ENCODE assay signal across 14 cellular contexts in genomic region chr13:106612688-106613087, GRCh38. TPM values are rescaled to one million over a fixed set of nuclear protein-coding genes. Genes with fewer than 3 reads are reported as not detected.
DNase-seq lines count a peak whose midpoint lies in the region; ATAC-seq and TF ChIP-seq lines count a peak whose summit lies in the region.
"Had no signal": no experiment of that assay in that cellular context is flagged by ENCODE, and none has a peak within 500 bp of the region (broad histone marks: within the 10 kb centered on the region; RNA-seq: fewer than 3 reads in every experiment).

No MANE protein-coding gene starts in this region.

- no peaks in the 10 kb centered on the region for H3K36me3 Mint-ChIP-seq in nephron (ENCODE audit: low read depth)
- H3K36me3 Mint-ChIP-seq in activated CD8-positive, alpha-beta memory T cell treated with anti-CD3 and anti-CD28 coated beads, Interleukin-2, amount 10 ng/mL, durations not matched to agents 7 days and 5 days: no peaks in the 10 kb centered on the region
- no peaks in the 10 kb centered on the region for H3K36me3 Mint-ChIP-seq in endothelial cell (ENCODE audit: low read depth, unreplicated experiment)
- no peaks in the 10 kb centered on the region for H3K36me3 Mint-ChIP-seq in activated T-helper 1 cell treated with anti-CD3 and anti-CD28 coated beads, Interleukin-12 subunit alpha, Interleukin-12 subunit beta, Interleukin-2, Interleukin-4 antibody, amounts not matched to agents 30 ng/mL and 10 ng/mL and 1 ng/mL, durations not matched to agents 14 hours and 24 hours and 36 hours (ENCODE audit: low read depth)
- H3K36me3 Mint-ChIP-seq: activated naive CD4-positive, alpha-beta T cell treated with anti-CD3 and anti-CD28 coated beads, Interleukin-2, amount 10 ng/mL, durations not matched to agents 7 days and 5 days had no signal

- CTCF ChIA-PET in activated CD8-positive, alpha-beta memory T cell treated with anti-CD3 and anti-CD28 coated beads, Interleukin-2, amount 10 ng/mL, durations not matched to agents 7 days and 5 days (lab: Charles Lee): no interaction called here

- peaks cover 18% of the 10 kb centered on the region for H3K4me1 Mint-ChIP-seq in nephron
- H3K4me1 Mint-ChIP-seq in activated CD8-positive, alpha-beta memory T cell treated with anti-CD3 and anti-CD28 coated beads, Interleukin-2, amount 10 ng/mL, durations not matched to agents 7 days and 5 days: no peaks in the 10 kb centered on the region
- peaks cover 3% of the 10 kb centered on the region for H3K4me1 Mint-ChIP-seq in endothelial cell (ENCODE audit: unreplicated experiment)
- H3K4me1 Mint-ChIP-seq in activated T-helper 1 cell treated with anti-CD3 and anti-CD28 coated beads, Interleukin-12 subunit alpha, Interleukin-12 subunit beta, Interleukin-2, Interleukin-4 antibody, amounts not matched to agents 30 ng/mL and 10 ng/mL and 1 ng/mL, durations not matched to agents 14 hours and 24 hours and 36 hours (ENCODE audit: low read depth): no peaks in the 10 kb centered on the region
- H3K4me1 Mint-ChIP-seq: activated naive CD4-positive, alpha-beta T cell treated with anti-CD3 and anti-CD28 coated beads, Interleukin-2, amount 10 ng/mL, durations not matched to agents 7 days and 5 days had no signal

- TF ChIP-seq CTCF in AG10803 (conservative IDR thresholded peaks at IDR 0.05; ENCODE audit: low read length) (no peak), nephron (IDR thresholded peaks at IDR 0.05; ENCODE audit: unreplicated experiment in 3 of 3) (no peak), endothelial cell (IDR thresholded peaks at IDR 0.05; ENCODE audit: unreplicated experiment) (no peak)

- no peak overlapping the region for H3K4me3 ChIP-seq in AG10803 (ENCODE audit: low read length)
- H3K4me3 ChIP-seq: GM12878 had no signal

- peak; percentile 43 for DNase-seq in AG10803 (ENCODE audit: low read depth)
- peak; percentile 28 for DNase-seq in SKM-1 (lab: John Stamatoyannopoulos, UW; ENCODE audit: unreplicated experiment)
- DNase-seq in globus pallidus (ENCODE audit: low spot score): peak; percentile 15
- DNase-seq in activated CD8-positive, alpha-beta memory T cell treated with anti-CD3 and anti-CD28 coated beads, Interleukin-2, amount 10 ng/mL, durations not matched to agents 7 days and 5 days: no peak
- no peak for DNase-seq in endothelial cell (ENCODE audit: low spot score)
- DNase-seq in activated T-helper 1 cell treated with anti-CD3 and anti-CD28 coated beads, Interleukin-12 subunit alpha, Interleukin-12 subunit beta, Interleukin-2, Interleukin-4 antibody, amounts not matched to agents 30 ng/mL and 10 ng/mL and 1 ng/mL, durations not matched to agents 14 hours and 24 hours and 36 hours (ENCODE audit: low spot score): no peak
- DNase-seq: activated naive CD4-positive, alpha-beta T cell treated with anti-CD3 and anti-CD28 coated beads, Interleukin-2, amount 10 ng/mL, durations not matched to agents 7 days and 5 days; DMS53; foreskin melanocyte; NCI-H1436 treated with DMSO at 0.1 percent for 48 hours; NCI-H526 treated with DMSO at 0.1 percent for 48 hours had no signal

- no peaks in the 10 kb centered on the region for H3K27me3 Mint-ChIP-seq in nephron (ENCODE audit: low read depth)
- peaks cover 19% of the 10 kb centered on the region for H3K27me3 Mint-ChIP-seq in activated CD8-positive, alpha-beta memory T cell treated with anti-CD3 and anti-CD28 coated beads, Interleukin-2, amount 10 ng/mL, durations not matched to agents 7 days and 5 days
- peaks cover 4% of the 10 kb centered on the region for H3K27me3 Mint-ChIP-seq in endothelial cell (ENCODE audit: unreplicated experiment)
- H3K27me3 Mint-ChIP-seq in activated T-helper 1 cell treated with anti-CD3 and anti-CD28 coated beads, Interleukin-12 subunit alpha, Interleukin-12 subunit beta, Interleukin-2, Interleukin-4 antibody, amounts not matched to agents 30 ng/mL and 10 ng/mL and 1 ng/mL, durations not matched to agents 14 hours and 24 hours and 36 hours (ENCODE audit: insufficient read depth): peaks cover 8% of the 10 kb centered on the region
- H3K27me3 Mint-ChIP-seq: activated naive CD4-positive, alpha-beta T cell treated with anti-CD3 and anti-CD28 coated beads, Interleukin-2, amount 10 ng/mL, durations not matched to agents 7 days and 5 days had no signal

- H3K4me3 Mint-ChIP-seq in nephron (no peak overlapping the region), endothelial cell (ENCODE audit: unreplicated experiment) (no peak overlapping the region)
- no peak overlapping the region for H3K4me3 Mint-ChIP-seq in activated CD8-positive, alpha-beta memory T cell treated with anti-CD3 and anti-CD28 coated beads, Interleukin-2, amount 10 ng/mL, durations not matched to agents 7 days and 5 days
- H3K4me3 Mint-ChIP-seq in activated T-helper 1 cell treated with anti-CD3 and anti-CD28 coated beads, Interleukin-12 subunit alpha, Interleukin-12 subunit beta, Interleukin-2, Interleukin-4 antibody, amounts not matched to agents 30 ng/mL and 10 ng/mL and 1 ng/mL, durations not matched to agents 14 hours and 24 hours and 36 hours: no peak overlapping the region
- H3K4me3 Mint-ChIP-seq: activated naive CD4-positive, alpha-beta T cell treated with anti-CD3 and anti-CD28 coated beads, Interleukin-2, amount 10 ng/mL, durations not matched to agents 7 days and 5 days had no signal

- H3K27ac Mint-ChIP-seq in nephron (peak overlapping the region in 2 of 3 experiments; percentile 56 to 87), endothelial cell (ENCODE audit: unreplicated experiment) (no peak overlapping the region)
- H3K27ac Mint-ChIP-seq in activated CD8-positive, alpha-beta memory T cell treated with anti-CD3 and anti-CD28 coated beads, Interleukin-2, amount 10 ng/mL, durations not matched to agents 7 days and 5 days: no peak overlapping the region
- H3K27ac Mint-ChIP-seq in activated T-helper 1 cell treated with anti-CD3 and anti-CD28 coated beads, Interleukin-12 subunit alpha, Interleukin-12 subunit beta, Interleukin-2, Interleukin-4 antibody, amounts not matched to agents 30 ng/mL and 10 ng/mL and 1 ng/mL, durations not matched to agents 14 hours and 24 hours and 36 hours: no peak overlapping the region
- H3K27ac Mint-ChIP-seq: activated naive CD4-positive, alpha-beta T cell treated with anti-CD3 and anti-CD28 coated beads, Interleukin-2, amount 10 ng/mL, durations not matched to agents 7 days and 5 days had no signal

- ATAC-seq in HG02798 (IDR thresholded peaks at IDR 0.05; ENCODE audit: poor library complexity, unreplicated experiment): no peak
- ATAC-seq in activated CD8-positive, alpha-beta memory T cell treated with anti-CD3 and anti-CD28 coated beads, Interleukin-2, amount 10 ng/mL, durations not matched to agents 7 days and 5 days: no peak
- ATAC-seq: GM12878 had no signal

- intact Hi-C loops in activated T-helper 1 cell treated with anti-CD3 and anti-CD28 coated beads, Interleukin-12 subunit alpha, Interleukin-12 subunit beta, Interleukin-2, Interleukin-4 antibody, amounts not matched to agents 30 ng/mL and 10 ng/mL and 1 ng/mL, durations not matched to agents 14 hours and 24 hours and 36 hours (cut with micrococcal nuclease): no loop called here

- H3K9me3 Mint-ChIP-seq in nephron: no peaks in the 10 kb centered on the region
- no peaks in the 10 kb centered on the region for H3K9me3 Mint-ChIP-seq in activated CD8-positive, alpha-beta memory T cell treated with anti-CD3 and anti-CD28 coated beads, Interleukin-2, amount 10 ng/mL, durations not matched to agents 7 days and 5 days (ENCODE audit: low read depth)
- H3K9me3 Mint-ChIP-seq in endothelial cell (ENCODE audit: unreplicated experiment): no peaks in the 10 kb centered on the region
- no peaks in the 10 kb centered on the region for H3K9me3 Mint-ChIP-seq in activated T-helper 1 cell treated with anti-CD3 and anti-CD28 coated beads, Interleukin-12 subunit alpha, Interleukin-12 subunit beta, Interleukin-2, Interleukin-4 antibody, amounts not matched to agents 30 ng/mL and 10 ng/mL and 1 ng/mL, durations not matched to agents 14 hours and 24 hours and 36 hours
- H3K9me3 Mint-ChIP-seq: activated naive CD4-positive, alpha-beta T cell treated with anti-CD3 and anti-CD28 coated beads, Interleukin-2, amount 10 ng/mL, durations not matched to agents 7 days and 5 days had no signal

RNA-seq across cellular contexts. Expression of gene ARGLU1, which starts 44.8 kb away (rescaled TPM):
- total RNA-seq in activated CD8-positive, alpha-beta memory T cell treated with anti-CD3 and anti-CD28 coated beads, Interleukin-2, amount 10 ng/mL, durations not matched to agents 7 days and 5 days: 100 to 1,000 TPM; 111 to 138 TPM
- 242 TPM for total RNA-seq in endothelial cell (ENCODE audit: unreplicated experiment)
- 89.8 and 91.5 TPM in 2 replicates for total RNA-seq in activated T-helper 1 cell treated with anti-CD3 and anti-CD28 coated beads, Interleukin-12 subunit alpha, Interleukin-12 subunit beta, Interleukin-2, Interleukin-4 antibody, amounts not matched to agents 30 ng/mL and 10 ng/mL and 1 ng/mL, durations not matched to agents 14 hours and 24 hours and 36 hours

Comparison
In these comparisons a context has a peak if more than half of its experiments do, and no peak if none do; other contexts are left out.
1. DNase-seq: peak in AG10803 (single experiment), SKM-1 (single experiment) and globus pallidus (single experiment); none in activated CD8-positive, alpha-beta memory T cell treated with anti-CD3 and anti-CD28 coated beads, Interleukin-2, amount 10 ng/mL, durations not matched to agents 7 days and 5 days (single experiment), endothelial cell (single experiment) and activated T-helper 1 cell treated with anti-CD3 and anti-CD28 coated beads, Interleukin-12 subunit alpha, Interleukin-12 subunit beta, Interleukin-2, Interleukin-4 antibody, amounts not matched to agents 30 ng/mL and 10 ng/mL and 1 ng/mL, durations not matched to agents 14 hours and 24 hours and 36 hours (single experiment).
2. H3K27ac Mint-ChIP-seq: peak in nephron (2 of 3); none in activated CD8-positive, alpha-beta memory T cell treated with anti-CD3 and anti-CD28 coated beads, Interleukin-2, amount 10 ng/mL, durations not matched to agents 7 days and 5 days (single experiment), endothelial cell (single experiment) and activated T-helper 1 cell treated with anti-CD3 and anti-CD28 coated beads, Interleukin-12 subunit alpha, Interleukin-12 subunit beta, Interleukin-2, Interleukin-4 antibody, amounts not matched to agents 30 ng/mL and 10 ng/mL and 1 ng/mL, durations not matched to agents 14 hours and 24 hours and 36 hours (single experiment).